ENCODE assay signal across 25 cellular contexts in the genomic region with DNA sequence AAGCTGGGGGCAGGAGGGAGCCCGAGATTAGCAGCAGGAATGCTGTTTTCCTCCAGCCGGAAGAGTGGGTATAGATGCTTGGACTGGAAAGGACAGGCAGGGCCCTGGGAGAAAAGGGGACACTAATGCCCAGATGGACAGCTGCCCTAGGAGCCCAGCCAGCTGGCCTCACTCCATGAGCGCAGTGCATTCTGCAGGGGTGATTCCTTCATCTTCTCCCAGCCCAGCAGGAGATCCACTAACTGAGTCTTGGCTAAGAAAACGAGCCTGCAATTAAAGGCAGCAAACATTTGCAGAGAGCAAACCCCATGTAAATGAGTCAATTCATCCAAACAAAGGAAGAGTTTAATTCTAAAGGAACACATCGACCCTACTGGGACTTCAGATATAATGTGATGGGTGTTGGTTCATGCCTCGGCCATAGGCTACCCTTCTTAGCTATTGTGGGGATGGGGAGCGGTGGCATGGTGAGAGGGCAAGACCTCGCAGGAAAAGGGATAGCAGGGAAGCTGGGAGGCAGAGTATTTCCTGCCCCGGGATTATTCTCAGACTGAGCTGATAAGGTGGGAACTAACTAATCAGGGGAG. TPM values are rescaled to one million over a fixed set of nuclear protein-coding genes. Genes with fewer than 3 reads are reported as not detected.
DNase-seq lines count a peak whose midpoint lies in the region; ATAC-seq and TF ChIP-seq lines count a peak whose summit lies in the region.
"Had no signal": no experiment of that assay in that cellular context is flagged by ENCODE, and none has a peak within 500 bp of the region (broad histone marks: within the 10 kb centered on the region; RNA-seq: fewer than 3 reads in every experiment).

No MANE protein-coding gene starts in this region.

- no peaks in the 10 kb centered on the region for H3K27me3 ChIP-seq in IMR-90 (ENCODE audit: control insufficient read depth, insufficient read depth, low read length)
- peaks cover 0 to 12% (median 0%) of the 10 kb centered on the region in 45 donors for H3K27me3 ChIP-seq in dorsolateral prefrontal cortex
- no peaks in the 10 kb centered on the region for H3K27me3 ChIP-seq in neuronal stem cell (ENCODE audit: control insufficient read depth in 3 of 3, insufficient read depth in 3 of 3, low read depth in 1 of 3, low read length in 3 of 3)
- H3K27me3 ChIP-seq: cardiac muscle cell, gastrocnemius medialis, pancreas, sigmoid colon had no signal

- H3K14ac ChIP-seq in IMR-90 (replicated peaks; ENCODE audit: low read depth, low read length): no peak overlapping the region
- no peak overlapping the region for H3K14ac ChIP-seq in neuronal stem cell (ENCODE audit: low read length)

- no peak overlapping the region for H3K23ac ChIP-seq in IMR-90 (ENCODE audit: low read depth, low read length)
- H3K23ac ChIP-seq in neuronal stem cell (ENCODE audit: low read depth, low read length, poor library complexity): no peak overlapping the region

- no TSS peak for BruUV-seq in IMR-90 (replicated peaks; lab: Mats Ljungman, UMichigan)

- H2BK20ac ChIP-seq in IMR-90 (ENCODE audit: low read depth, low read length): no peak overlapping the region

- H3K9me3 ChIP-seq in IMR-90 (ENCODE audit: control insufficient read depth, insufficient read depth, low read length): no peaks in the 10 kb centered on the region
- H3K9me3 ChIP-seq in neuronal stem cell (replicated peaks in 1 of 2; ENCODE audit: control insufficient read depth in 2 of 2, insufficient read depth in 1 of 2, low read depth in 1 of 2, low read length in 2 of 2): no peaks in the 10 kb centered on the region
- H3K9me3 ChIP-seq: gastrocnemius medialis, mucosa of descending colon, pancreas, sigmoid colon, thoracic aorta had no signal

- no peak overlapping the region for H2AK5ac ChIP-seq in IMR-90 (ENCODE audit: low read depth, low read length)
- H2AK5ac ChIP-seq in neuronal stem cell (ENCODE audit: low read depth, low read length): no peak overlapping the region

- no peak overlapping the region for H3K4me2 ChIP-seq in IMR-90 (ENCODE audit: low read depth, low read length)
- H3K4me2 ChIP-seq in neuronal stem cell (ENCODE audit: insufficient read depth, low read length, poor library complexity, severe bottlenecking): no peak overlapping the region

- peak; percentile 4 for DNase-seq in AG10803 (ENCODE audit: low read depth)
- no peak for DNase-seq in IMR-90
- peak in 6 of 10 donors; percentile 12 to 73 (median 57) for DNase-seq in dorsolateral prefrontal cortex
- no peak for DNase-seq in neuronal stem cell (ENCODE audit: low spot score)
- DNase-seq in GOT3 (lab: John Stamatoyannopoulos, UW): no peak
- DNase-seq in SKM-1 treated with dmso at 0.1 percent for 144 hours (lab: John Stamatoyannopoulos, UW; ENCODE audit: unreplicated experiment): no peak
- DNase-seq in NCI-H1048 (lab: John Stamatoyannopoulos, UW): no peak
- DNase-seq: activated CD4-positive, alpha-beta T cell treated with anti-CD3 and anti-CD28 coated beads for 1 hour; activated CD8-positive, alpha-beta T cell treated with anti-CD3 and anti-CD28 coated beads for 36 hours; dermis blood vessel endothelial cell; gastrocnemius medialis; GF-D8; HCEC 1CT; mucosa of descending colon; NCI-H2081 treated with DMSO at 0.1 percent for 48 hours; NCI-H345; NCI-H748 treated with DMSO at 0.1 percent for 48 hours; pancreas; sigmoid colon; stimulated activated CD4-positive, alpha-beta T cell treated with anti-CD3 and anti-CD28 coated beads, Interleukin-15, amount 100 ng/mL, for 24 hours; stimulated activated naive CD8-positive, alpha-beta T cell treated with anti-CD3 and anti-CD28 coated beads, Interleukin-15, Interleukin-2, amounts not matched to agents 100 U/mL and 50 U/mL, for 24 hours had no signal

- H3K56ac ChIP-seq in IMR-90 (ENCODE audit: extremely low read depth, insufficient read depth, low read length): no peak overlapping the region

- H3K4me3 ChIP-seq in AG10803 (ENCODE audit: low read length) (no peak overlapping the region), IMR-90 (ENCODE audit: insufficient read depth, low read depth, low read length) (no peak overlapping the region), dorsolateral prefrontal cortex (no peak overlapping the region), neuronal stem cell (ENCODE audit: low read length in 2 of 2) (no peak overlapping the region)
- H3K4me3 ChIP-seq: cardiac muscle cell, gastrocnemius medialis, mucosa of descending colon, pancreas, sigmoid colon, thoracic aorta had no signal

- intact Hi-C loops in IMR-90 (cut with micrococcal nuclease): no loop called here
- intact Hi-C loops in dorsolateral prefrontal cortex (cut with DNase I): no loop called here

- no peak overlapping the region for H4K5ac ChIP-seq in IMR-90 (ENCODE audit: low read depth, low read length)

- H4K91ac ChIP-seq in IMR-90 (ENCODE audit: insufficient read depth, low read depth, low read length) (no peak overlapping the region), neuronal stem cell (ENCODE audit: low read depth, low read length, poor library complexity) (no peak overlapping the region)

- H3K27ac ChIP-seq in IMR-90 (ENCODE audit: insufficient read depth, low read length): no peak overlapping the region
- H3K27ac ChIP-seq in dorsolateral prefrontal cortex: no peak overlapping the region
- H3K27ac ChIP-seq in neuronal stem cell (replicated peaks; ENCODE audit: low read length): no peak overlapping the region
- H3K27ac ChIP-seq: cardiac muscle cell, gastrocnemius medialis, pancreas, sigmoid colon, thoracic aorta had no signal

- H3K36me3 ChIP-seq in IMR-90 (ENCODE audit: control insufficient read depth, insufficient read depth, low read length): no peaks in the 10 kb centered on the region
- H3K36me3 ChIP-seq in neuronal stem cell (replicated peaks in 1 of 2; ENCODE audit: control insufficient read depth in 2 of 2, insufficient read depth in 2 of 2, low read length in 2 of 2): no peaks in the 10 kb centered on the region
- H3K36me3 ChIP-seq: cardiac muscle cell, gastrocnemius medialis, pancreas, sigmoid colon, thoracic aorta had no signal

- H3K79me1 ChIP-seq in IMR-90 (ENCODE audit: low read depth in 1 of 2, low read length in 2 of 2): no peaks in the 10 kb centered on the region
- no peaks in the 10 kb centered on the region for H3K79me1 ChIP-seq in neuronal stem cell (ENCODE audit: low read depth, low read length)

- no peak for TF ChIP-seq CTCF in AG10803 (conservative IDR thresholded peaks at IDR 0.05; ENCODE audit: low read length)
- no peak for TF ChIP-seq CTCF in IMR-90 (conservative IDR thresholded peaks at IDR 0.05; ENCODE audit: low read depth, low read length)
- no peak for TF ChIP-seq CTCF in dorsolateral prefrontal cortex (IDR thresholded peaks at IDR 0.05 in 54 of 56, conservative IDR thresholded peaks at IDR 0.05 in 2 of 56; ENCODE audit: low read depth in 1 of 56, partially characterized antibody in 56 of 56)

- H2BK5ac ChIP-seq in IMR-90 (ENCODE audit: low read depth, low read length, poor library complexity, severe bottlenecking): no peak overlapping the region
- no peak overlapping the region for H2BK5ac ChIP-seq in neuronal stem cell (ENCODE audit: low read length)

- H3K9ac ChIP-seq in IMR-90 (ENCODE audit: low read depth, low read length) (no peak overlapping the region), neuronal stem cell (ENCODE audit: low read depth, low read length, poor library complexity) (no peak overlapping the region)

- H2BK120ac ChIP-seq in IMR-90 (ENCODE audit: low read depth, low read length) (no peak overlapping the region), neuronal stem cell (ENCODE audit: low read depth, low read length) (no peak overlapping the region)

- peak; percentile 32; the same call in 1 of the 2 replicates for ATAC-seq in IMR-90 (ENCODE audit: low read depth)
- no peak for ATAC-seq in HG03139 (IDR thresholded peaks at IDR 0.05; ENCODE audit: unreplicated experiment)
- ATAC-seq: activated CD8-positive, alpha-beta T cell treated with anti-CD3 and anti-CD28 coated beads for 36 hours; activated T-helper 17 cell treated with anti-CD3 and anti-CD28 coated beads, Interleukin-2, amount 50 U/mL, for 72 hours; gastrocnemius medialis; mucosa of descending colon; pancreas; stimulated activated naive CD8-positive, alpha-beta T cell treated with anti-CD3 and anti-CD28 coated beads, Interleukin-15, Interleukin-2, amounts not matched to agents 100 U/mL and 50 U/mL, for 24 hours had no signal

- WGBS in IMR-90 (ENCODE audit: extremely low coverage in 2 of 2, insufficient read length in 1 of 2), 2 experiments: no CpG with 5 or more reads among the region's 9 CpGs
- no CpG with 5 or more reads among the region's 9 CpGs for WGBS in neuronal stem cell (ENCODE audit: extremely low coverage in 2 of 2, insufficient read length in 2 of 2, insufficient replicate concordance in 1 of 2), 2 donors

- dilution Hi-C loops in IMR-90 (cut with HindIII; ENCODE audit: low sequenced_read_pairs, unreplicated experiment): no loop called here

- CTCF ChIA-PET in IMR-90 (lab: Yijun Ruan, JAX): interaction anchor here (1.4 kb wide), 1 partner anchor 13 kb away, joined by 5 read pairs; a partner anchor contains a TSS

- H3K9me1 ChIP-seq in IMR-90 (ENCODE audit: insufficient read depth, low read length): no peaks in the 10 kb centered on the region

- POLR2A ChIA-PET in IMR-90 (lab: Charles Lee; ENCODE audit: unreplicated experiment): no interaction called here

- no peaks in the 10 kb centered on the region; the same call in 1 of the 2 replicates for H4K20me1 ChIP-seq in IMR-90 (ENCODE audit: insufficient read depth, low read length)

- H2BK12ac ChIP-seq in neuronal stem cell (ENCODE audit: low read length): no peak overlapping the region

- no peak overlapping the region for H2AK9ac ChIP-seq in IMR-90 (replicated peaks; ENCODE audit: low read depth, low read length, poor library complexity)

- no peak for TF ChIP-seq POLR2A in IMR-90 (IDR thresholded peaks at IDR 0.05; ENCODE audit: low read depth, low read length)

- no peak overlapping the region for H3K18ac ChIP-seq in IMR-90 (ENCODE audit: low read depth, low read length)
- peak overlapping the region; percentile 15 for H3K18ac ChIP-seq in neuronal stem cell (ENCODE audit: low read length)

- H3K4ac ChIP-seq in IMR-90 (ENCODE audit: low read depth, low read length) (no peak overlapping the region), neuronal stem cell (ENCODE audit: low read length) (no peak overlapping the region)

- no peak overlapping the region for H2BK15ac ChIP-seq in IMR-90 (ENCODE audit: low read depth, low read length)
- no peak overlapping the region for H2BK15ac ChIP-seq in neuronal stem cell (ENCODE audit: low read length)

- no peak for TF ChIP-seq RAD21 in IMR-90 (IDR thresholded peaks at IDR 0.05; ENCODE audit: low read length)

- H3K4me1 ChIP-seq in IMR-90 (ENCODE audit: control insufficient read depth, insufficient read depth, low read length): no peaks in the 10 kb centered on the region
- H3K4me1 ChIP-seq in neuronal stem cell (ENCODE audit: control insufficient read depth in 2 of 2, insufficient read depth in 1 of 2, low read depth in 1 of 2, low read length in 2 of 2): peaks cover 0 to 8% of the 10 kb centered on the region in 2 donors
- H3K4me1 ChIP-seq: gastrocnemius medialis, pancreas, sigmoid colon had no signal

- no peak overlapping the region for H4K8ac ChIP-seq in IMR-90 (ENCODE audit: low read depth in 2 of 2, low read length in 2 of 2)
- no peak overlapping the region for H4K8ac ChIP-seq in neuronal stem cell (ENCODE audit: low read depth, low read length)

- in situ Hi-C loops in IMR-90 (cut with MboI; ENCODE audit: low sequenced_read_pairs): no loop called here

- H2AFZ ChIP-seq in IMR-90 (replicated peaks; ENCODE audit: low read length, poor library complexity) (no peak overlapping the region), neuronal stem cell (ENCODE audit: low read length) (no peak overlapping the region)

RNA-seq across cellular contexts. Expression of a gene that starts 13.3 kb away (rescaled TPM):
- 1.4 and 1.6 TPM in 2 replicates for total RNA-seq in IMR-90 (2012; rRNA removed)
- polyA plus RNA-seq in IMR-90 (2012; rRNA removed): 0.55 and 0.65 TPM in 2 replicates
- polyA plus RNA-seq in IMR-90 (2012; cell fraction: cytosol; rRNA removed): 0.13 and 0.14 TPM in 2 replicates
- polyA plus RNA-seq in IMR-90 (2012; cell fraction: nucleus; rRNA removed; ENCODE audit: low replicate concordance): 0.52 and 1.5 TPM in 2 replicates
- 1 to 10 TPM; 1.8 to 7.3 (median 3.6) TPM for total RNA-seq in dorsolateral prefrontal cortex
- polyA plus RNA-seq in neuronal stem cell (2013, experiment 1 of 2): 0.56 TPM
- polyA plus RNA-seq in neuronal stem cell (2013, experiment 2 of 2): 0.55 TPM

Comparison
In these comparisons a context has a peak if more than half of its experiments do, and no peak if none do; other contexts are left out.
1. DNase-seq: peak in AG10803 (single experiment) and dorsolateral prefrontal cortex (6 of 10); none in IMR-90 (single experiment), neuronal stem cell (single experiment), GOT3 (single experiment), SKM-1 treated with dmso at 0.1 percent for 144 hours (single experiment) and NCI-H1048 (single experiment).